ENCODE assay signal across 34 cellular contexts in genomic region chr20:63264519-63264918, GRCh38. TPM values are rescaled to one million over a fixed set of nuclear protein-coding genes. Genes with fewer than 3 reads are reported as not detected.
DNase-seq lines count a peak whose midpoint lies in the region; ATAC-seq and TF ChIP-seq lines count a peak whose summit lies in the region.
"Had no signal": no experiment of that assay in that cellular context is flagged by ENCODE, and none has a peak within 500 bp of the region (broad histone marks: within the 10 kb centered on the region; RNA-seq: fewer than 3 reads in every experiment).

No MANE protein-coding gene starts in this region.

- H3K27ac Mint-ChIP-seq in activated T-cell treated with anti-CD3 and anti-CD28 coated beads, Interleukin-2, amount 50 U/mL, for 72 hours, result no peak overlapping the region
- H3K27ac Mint-ChIP-seq in neural progenitor cell, result peak overlapping the region; percentile 95
- H3K27ac Mint-ChIP-seq in CD4-positive, alpha-beta memory T cell, result no peak overlapping the region
- H3K27ac Mint-ChIP-seq: activated B cell treated with CpG ODN at 0.5 μM for 24 hours; activated naive CD8-positive, alpha-beta T cell treated with anti-CD3 and anti-CD28 coated beads, Interleukin-2, amount 50 U/mL, for 24 hours; dendritic cell treated with granulocyte-macrophage colony-stimulating factor and Interleukin-4, amounts not matched to agents 40 ng/mL and 50 ng/mL, for 4 days had no signal

- H3K9me3 ChIP-seq in neural progenitor cell (ENCODE audit: low read depth), result no peaks in the 10 kb centered on the region
- no peaks in the 10 kb centered on the region for H3K9me3 ChIP-seq in CD4-positive, alpha-beta memory T cell (ENCODE audit: control insufficient read depth in 1 of 2, low read length in 2 of 2)
- H3K9me3 ChIP-seq: transverse colon had no signal

- H3K27me3 ChIP-seq in neural progenitor cell, result no peaks in the 10 kb centered on the region
- no peaks in the 10 kb centered on the region for H3K27me3 ChIP-seq in CD4-positive, alpha-beta memory T cell (ENCODE audit: insufficient read depth, low read length)

- peaks cover 19% of the 10 kb centered on the region for H3K27me3 Mint-ChIP-seq in activated T-cell treated with anti-CD3 and anti-CD28 coated beads, Interleukin-2, amount 50 U/mL, for 72 hours (ENCODE audit: low read depth)
- peaks cover 16% of the 10 kb centered on the region for H3K27me3 Mint-ChIP-seq in neural progenitor cell (ENCODE audit: insufficient read depth, low read depth)
- peaks cover 12 to 17% of the 10 kb centered on the region in 2 donors for H3K27me3 Mint-ChIP-seq in CD4-positive, alpha-beta memory T cell

- TF ChIP-seq CTCF in epithelial cell of esophagus (IDR thresholded peaks at IDR 0.05; ENCODE audit: insufficient read depth, low read depth, low read length, missing control alignments), result no peak
- TF ChIP-seq CTCF in neural progenitor cell (IDR thresholded peaks at IDR 0.05), result no peak

- peaks cover 5% of the 10 kb centered on the region for H3K4me1 Mint-ChIP-seq in activated T-cell treated with anti-CD3 and anti-CD28 coated beads, Interleukin-2, amount 50 U/mL, for 72 hours (ENCODE audit: low read depth)
- H3K4me1 Mint-ChIP-seq in neural progenitor cell, result peaks cover 73% of the 10 kb centered on the region
- peaks cover 0 to 6% (median under 1%) of the 10 kb centered on the region in 4 donors for H3K4me1 Mint-ChIP-seq in CD4-positive, alpha-beta memory T cell
- H3K4me1 Mint-ChIP-seq: activated B cell treated with CpG ODN at 0.5 μM for 24 hours had no signal

- no peak overlapping the region for H3K4me3 Mint-ChIP-seq in activated T-cell treated with anti-CD3 and anti-CD28 coated beads, Interleukin-2, amount 50 U/mL, for 72 hours
- peak overlapping the region; percentile 71 for H3K4me3 Mint-ChIP-seq in neural progenitor cell
- no peak overlapping the region for H3K4me3 Mint-ChIP-seq in CD4-positive, alpha-beta memory T cell
- H3K4me3 Mint-ChIP-seq: activated B cell treated with CpG ODN at 0.5 μM for 24 hours; activated naive CD8-positive, alpha-beta T cell treated with anti-CD3 and anti-CD28 coated beads, Interleukin-2, amount 50 U/mL, for 24 hours; activated T-cell treated with anti-CD3 and anti-CD28 coated beads, Interleukin-2, amount 50 U/mL, for 4 hours; dendritic cell treated with granulocyte-macrophage colony-stimulating factor and Interleukin-4, amounts not matched to agents 40 ng/mL and 50 ng/mL, for 4 days had no signal

- no peak overlapping the region for H3K9ac ChIP-seq in neural progenitor cell

- H3K4me3 ChIP-seq in epithelial cell of esophagus (ENCODE audit: low read length) (no peak overlapping the region), neural progenitor cell (no peak overlapping the region)
- no peak overlapping the region for H3K4me3 ChIP-seq in CD4-positive, alpha-beta memory T cell (ENCODE audit: low read length in 2 of 2)
- H3K4me3 ChIP-seq: transverse colon had no signal

- intact Hi-C loops in CD4-positive, alpha-beta memory T cell (cut with micrococcal nuclease), result no loop called here

- H4K20me1 ChIP-seq in neural progenitor cell (ENCODE audit: low read depth), result no peaks in the 10 kb centered on the region

- H2AFZ ChIP-seq in neural progenitor cell (replicated peaks), result no peak overlapping the region

- H3K27ac ChIP-seq in neural progenitor cell, result no peak overlapping the region
- no peak overlapping the region for H3K27ac ChIP-seq in CD4-positive, alpha-beta memory T cell (ENCODE audit: low read depth, low read length)
- H3K27ac ChIP-seq: RWPE1, transverse colon had no signal

- H3K36me3 ChIP-seq in neural progenitor cell, result no peaks in the 10 kb centered on the region
- H3K36me3 ChIP-seq in CD4-positive, alpha-beta memory T cell (ENCODE audit: insufficient read depth, low read length), result no peaks in the 10 kb centered on the region
- H3K36me3 ChIP-seq: transverse colon had no signal

- POLR2A ChIA-PET in CD4-positive, alpha-beta memory T cell (lab: Charles Lee; ENCODE audit: partially characterized antibody), result no interaction called here

- CTCF ChIA-PET in CD4-positive, alpha-beta memory T cell (lab: Charles Lee; ENCODE audit: partially characterized antibody), result no interaction called here

- H3K36me3 Mint-ChIP-seq in activated T-cell treated with anti-CD3 and anti-CD28 coated beads, Interleukin-2, amount 50 U/mL, for 72 hours (ENCODE audit: insufficient read depth in 2 of 2), result no peaks in the 10 kb centered on the region
- no peaks in the 10 kb centered on the region for H3K36me3 Mint-ChIP-seq in neural progenitor cell
- no peaks in the 10 kb centered on the region for H3K36me3 Mint-ChIP-seq in CD4-positive, alpha-beta memory T cell

- DNase-seq in activated T-cell treated with anti-CD3 and anti-CD28 coated beads, Interleukin-2, amount 50 U/mL, for 72 hours, result no peak
- no peak for DNase-seq in activated T-cell treated with anti-CD3 and anti-CD28 coated beads, Interleukin-2, amount 50 U/mL, for 1 hour
- DNase-seq in epithelial cell of esophagus (ENCODE audit: low read depth) (peak; percentile 9), neural progenitor cell (ENCODE audit: low spot score) (no peak), NCI-H146 (lab: John Stamatoyannopoulos, UW) (no peak), NCI-H345 (lab: John Stamatoyannopoulos, UW) (no peak)
- DNase-seq in CD4-positive, alpha-beta memory T cell, result no peak
- DNase-seq: 8988T; activated B cell treated with CpG ODN at 0.5 μM for 24 hours; activated CD4-positive, alpha-beta T cell treated with anti-CD3 and anti-CD28 coated beads, Interleukin-2, amount 50 U/mL, for 1 hour; activated naive CD8-positive, alpha-beta T cell treated with anti-CD3 and anti-CD28 coated beads, Interleukin-2, amount 50 U/mL, for 24 hours; activated T-cell treated with anti-CD3 and anti-CD28 coated beads, Interleukin-2, amount 50 U/mL, for 4 hours; Calu3; DMS79; IMR-90; MV-4-11; NCI-H1436; right cardiac atrium; stimulated activated CD4-positive, alpha-beta T cell treated with anti-CD3 and anti-CD28 coated beads, Interleukin-12 subunit alpha, Interleukin-12 subunit beta, amount 100 ng/mL, for 4 hours; stimulated activated CD4-positive, alpha-beta T cell treated with anti-CD3 and anti-CD28 coated beads, Interleukin-2, amount 100 ng/mL, for 48 hours; T1000; transverse colon had no signal

- H3K9me3 Mint-ChIP-seq in activated T-cell treated with anti-CD3 and anti-CD28 coated beads, Interleukin-2, amount 50 U/mL, for 72 hours, result no peaks in the 10 kb centered on the region
- no peaks in the 10 kb centered on the region for H3K9me3 Mint-ChIP-seq in neural progenitor cell
- H3K9me3 Mint-ChIP-seq in CD4-positive, alpha-beta memory T cell, result peaks cover 0 to 3% (median 0%) of the 10 kb centered on the region in 8 donors
- H3K9me3 Mint-ChIP-seq: activated B cell treated with CpG ODN at 0.5 μM for 24 hours; activated naive CD8-positive, alpha-beta T cell treated with anti-CD3 and anti-CD28 coated beads, Interleukin-2, amount 50 U/mL, for 24 hours; activated T-cell treated with anti-CD3 and anti-CD28 coated beads, Interleukin-2, amount 50 U/mL, for 4 hours; dendritic cell treated with granulocyte-macrophage colony-stimulating factor and Interleukin-4, amounts not matched to agents 40 ng/mL and 50 ng/mL, for 4 days had no signal

- peaks cover 13% of the 10 kb centered on the region for H3F3A ChIP-seq in neural progenitor cell (ENCODE audit: low read depth)

- peaks cover 22% of the 10 kb centered on the region for H3K4me1 ChIP-seq in neural progenitor cell
- H3K4me1 ChIP-seq in CD4-positive, alpha-beta memory T cell (ENCODE audit: insufficient read depth, low read length), result no peaks in the 10 kb centered on the region
- H3K4me1 ChIP-seq: transverse colon had no signal

- H3K79me2 ChIP-seq in neural progenitor cell (ENCODE audit: low read depth), result no peaks in the 10 kb centered on the region

- ATAC-seq in activated T-cell treated with anti-CD3 and anti-CD28 coated beads, Interleukin-2, amount 50 U/mL, for 72 hours (replicated peaks in 1 of 2), result peak; percentile 32 to 40
- ATAC-seq in GM21515 (IDR thresholded peaks at IDR 0.05; ENCODE audit: unreplicated experiment), result no peak
- ATAC-seq: activated naive CD8-positive, alpha-beta T cell treated with anti-CD3 and anti-CD28 coated beads, Interleukin-2, amount 50 U/mL, for 24 hours; activated T-cell treated with anti-CD3 and anti-CD28 coated beads, Interleukin-2, amount 50 U/mL, for 4 hours; esophagus mucosa; HCT116; right cardiac atrium had no signal

- H3K4me2 ChIP-seq in neural progenitor cell, result no peak overlapping the region

RNA-seq across cellular contexts. Expression of gene ARFGAP1, which starts 8.1 kb away (rescaled TPM):
- 10 to 100 TPM; 75.8 to 76.6 TPM for total RNA-seq in activated T-cell treated with anti-CD3 and anti-CD28 coated beads, Interleukin-2, amount 50 U/mL, for 72 hours
- 43.7 and 103 TPM in 2 replicates for total RNA-seq in neural progenitor cell (ENCODE audit: low replicate concordance)
- 100 to 1,000 TPM; 113 to 120 TPM for total RNA-seq in CD4-positive, alpha-beta memory T cell
- 10 to 100 TPM; 11.5 to 26.0 TPM for polyA plus RNA-seq in CD4-positive, alpha-beta memory T cell

RNA-seq across cellular contexts. Expression of gene NKAIN4, which starts 10.3 kb away (rescaled TPM):
- total RNA-seq in activated T-cell treated with anti-CD3 and anti-CD28 coated beads, Interleukin-2, amount 50 U/mL, for 72 hours, result not detected
- 9.7 and 28.4 TPM in 2 replicates for total RNA-seq in neural progenitor cell (ENCODE audit: low replicate concordance)
- total RNA-seq in CD4-positive, alpha-beta memory T cell, result not detected
- not detected for polyA plus RNA-seq in CD4-positive, alpha-beta memory T cell
- total RNA-seq: activated B cell treated with CpG ODN at 0.5 μM for 24 hours; activated T-cell treated with anti-CD3 and anti-CD28 coated beads, Interleukin-2, amount 50 U/mL, for 4 hours; Calu3; esophagus mucosa; fibroblast of villous mesenchyme; IMR-90; lung microvascular endothelial cell; mucosa of gallbladder; NCI-H460; OCI-LY7; right cardiac atrium; SK-MEL-5 had no signal
- polyA plus RNA-seq: IMR-90, right cardiac atrium had no signal

RNA-seq across cellular contexts. Expression of gene COL20A1, which starts 28.5 kb away (rescaled TPM):
- under 1 TPM; 0.50 to 0.58 TPM for total RNA-seq in activated T-cell treated with anti-CD3 and anti-CD28 coated beads, Interleukin-2, amount 50 U/mL, for 72 hours
- 0.28 and 0.37 TPM in 2 replicates for total RNA-seq in neural progenitor cell (ENCODE audit: low replicate concordance)
- under 1 TPM in 1 of 2 experiments, not detected in 1; 0.11 TPM for total RNA-seq in CD4-positive, alpha-beta memory T cell
- polyA plus RNA-seq in CD4-positive, alpha-beta memory T cell, result not detected
- total RNA-seq: activated B cell treated with CpG ODN at 0.5 μM for 24 hours; activated T-cell treated with anti-CD3 and anti-CD28 coated beads, Interleukin-2, amount 50 U/mL, for 4 hours; Calu3; esophagus mucosa; IMR-90; right cardiac atrium; SK-MEL-5 had no signal
- polyA plus RNA-seq: IMR-90, right cardiac atrium had no signal

RNA-seq across cellular contexts. Expression of gene BIRC7, which starts 28.8 kb away (rescaled TPM):
- under 1 TPM in 1 of 2 donors, not detected in 1; 0.74 TPM for total RNA-seq in activated T-cell treated with anti-CD3 and anti-CD28 coated beads, Interleukin-2, amount 50 U/mL, for 72 hours
- not detected in 2 replicates for total RNA-seq in neural progenitor cell (ENCODE audit: low replicate concordance)
- not detected for total RNA-seq in CD4-positive, alpha-beta memory T cell
- not detected for polyA plus RNA-seq in CD4-positive, alpha-beta memory T cell
- total RNA-seq: activated B cell treated with CpG ODN at 0.5 μM for 24 hours; activated T-cell treated with anti-CD3 and anti-CD28 coated beads, Interleukin-2, amount 50 U/mL, for 4 hours; esophagus mucosa; fibroblast of villous mesenchyme; IMR-90; lung microvascular endothelial cell; right cardiac atrium had no signal
- polyA plus RNA-seq: IMR-90, neural cell, right cardiac atrium had no signal

RNA-seq across cellular contexts. Expression of gene YTHDF1, which starts 48.6 kb away (rescaled TPM):
- 10 to 100 TPM; 39.1 to 43.2 TPM for total RNA-seq in activated T-cell treated with anti-CD3 and anti-CD28 coated beads, Interleukin-2, amount 50 U/mL, for 72 hours
- total RNA-seq in neural progenitor cell (ENCODE audit: low replicate concordance), result 26.8 and 28.1 TPM in 2 replicates
- total RNA-seq in CD4-positive, alpha-beta memory T cell, result 10 to 100 TPM; 47.7 to 48.1 TPM
- polyA plus RNA-seq in CD4-positive, alpha-beta memory T cell, result 10 to 100 TPM; 21.1 to 43.2 TPM
